Comparison of ENCODE assay signal across 8 cellular contexts in genomic region chr4:121252224-121252806, GRCh38.
DNase-seq lines count a peak whose midpoint lies in the region; ATAC-seq, FAIRE-seq and TF ChIP-seq lines count a peak whose summit lies in the region.

No MANE protein-coding gene starts in this region.

- ATAC-seq in GM21529 (IDR thresholded peaks at IDR 0.05; ENCODE audit: unreplicated experiment) (peak; percentile 41), HG02970 (IDR thresholded peaks at IDR 0.05; ENCODE audit: low FRiP score, unreplicated experiment) (no peak)

- H3K27ac Mint-ChIP-seq in Calu3 (ENCODE audit: unreplicated experiment), result no peak overlapping the region

- no TSS peak for BruUV-seq in Calu3 (replicated peaks; lab: Mats Ljungman, UMichigan)

- no peak for TF ChIP-seq POLR2A in breast epithelium (IDR thresholded peaks at IDR 0.05)

- H3K9me3 Mint-ChIP-seq in Calu3 (ENCODE audit: low read depth, unreplicated experiment), result no peaks in the 10 kb centered on the region

- peak; percentile 26 for FAIRE-seq in TTC549 (lab: Jason Lieb, UNC)
- peak; percentile 45 for FAIRE-seq in islet of Langerhans (lab: Jason Lieb, UNC)

- H3K27ac ChIP-seq in breast epithelium, result no peak overlapping the region

- intact Hi-C loops in Calu3 (cut with micrococcal nuclease; ENCODE audit: unreplicated experiment) (loop anchor here (1.0 to 5.0 kb wide), 3 partner anchors 55 to 1096 kb away; no protein-coding TSS in a partner anchor), breast epithelium (cut with DNase I; ENCODE audit: low total_unique reads) (no loop called here)

- H3K9me3 ChIP-seq in breast epithelium, result no peaks in the 10 kb centered on the region

- H3K4me1 Mint-ChIP-seq in Calu3 (ENCODE audit: low read depth, unreplicated experiment), result no peaks in the 10 kb centered on the region

- no peak overlapping the region for H3K4me3 Mint-ChIP-seq in Calu3 (ENCODE audit: low read depth, unreplicated experiment)

- H3K36me3 Mint-ChIP-seq in Calu3 (ENCODE audit: insufficient read depth, unreplicated experiment), result no peaks in the 10 kb centered on the region

- H3K27me3 Mint-ChIP-seq in Calu3 (ENCODE audit: unreplicated experiment), result no peaks in the 10 kb centered on the region

- no peaks in the 10 kb centered on the region for H3K36me3 ChIP-seq in breast epithelium

- H3K27me3 ChIP-seq in breast epithelium, result no peaks in the 10 kb centered on the region

- CTCF ChIA-PET in Calu3 (lab: Charles Lee), result interaction anchor here (1.0 kb wide), 1 partner anchor 60 kb away, joined by 6 read pairs; no protein-coding TSS in a partner anchor

- H3K4me1 ChIP-seq in breast epithelium, result no peaks in the 10 kb centered on the region

- DNase-seq in Calu3, result peak; percentile 58
- peak; percentile 27 for DNase-seq in NCI-H1092 treated with DMSO at 0.1 percent for 48 hours (lab: John Stamatoyannopoulos, UW)
- peak in 1 of 2 donors; percentile 47 for DNase-seq in breast epithelium (ENCODE audit: low spot score in 2 of 2)
- peak in 3 of 4 experiments; percentile 28 to 38 (median 35) for DNase-seq in stimulated activated CD4-positive, alpha-beta T cell treated with anti-CD3 and anti-CD28 coated beads, Interleukin-1b, Interleukin-23, amount 100 ng/mL, for 24 hours (ENCODE audit: low read depth in 4 of 4, low spot score in 1 of 4)

- no peak overlapping the region for H3K4me3 ChIP-seq in breast epithelium

- peak; percentile 20 for TF ChIP-seq CTCF in Calu3 (IDR thresholded peaks at IDR 0.05; ENCODE audit: unreplicated experiment)
- TF ChIP-seq CTCF in breast epithelium (IDR thresholded peaks at IDR 0.05), result peak; percentile 30 to 75 (median 59)
